In the genomic region with DNA sequence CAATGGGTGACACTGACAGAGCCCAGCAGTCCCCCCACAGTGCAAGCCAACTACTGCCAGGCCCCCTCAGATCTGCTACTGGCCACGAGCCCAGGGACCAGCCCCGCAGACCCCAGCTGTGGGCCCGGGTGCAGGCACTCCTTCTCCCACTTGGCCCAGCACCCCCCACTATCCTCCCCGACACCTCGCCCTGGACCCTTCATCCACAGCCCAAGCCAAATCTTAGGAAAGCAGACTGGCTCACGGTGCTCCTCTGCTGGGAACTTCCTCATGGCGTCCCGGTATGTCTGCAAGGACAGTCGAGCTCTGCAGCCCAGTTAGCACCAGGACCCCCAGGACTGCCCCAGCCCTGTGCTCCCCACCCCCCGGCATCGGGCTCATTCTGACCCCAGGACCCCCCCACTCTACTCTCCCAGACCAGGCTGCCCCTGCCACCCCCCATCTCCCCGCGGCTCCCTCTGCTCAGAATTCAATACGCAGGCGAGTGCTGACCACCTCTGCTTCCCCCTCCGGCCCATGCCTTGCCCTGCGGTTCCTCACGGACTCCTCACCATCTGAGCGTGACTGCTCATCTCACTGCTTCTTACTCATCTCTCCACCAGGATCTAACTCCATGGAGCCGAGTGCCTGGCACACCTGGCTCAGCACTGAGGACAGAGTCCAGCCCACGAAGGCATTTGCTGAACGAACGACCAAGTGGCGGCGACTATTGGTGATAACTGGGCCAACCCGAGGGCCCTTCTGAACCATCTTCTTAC, we compare ENCODE assay signal across 22 cellular contexts.
DNase-seq lines count a peak whose midpoint lies in the region; ATAC-seq, FAIRE-seq and TF ChIP-seq lines count a peak whose summit lies in the region.
"Had no signal": no experiment of that assay in that cellular context is flagged by ENCODE, and none has a peak within 500 bp of the region (broad histone marks: within the 10 kb centered on the region; RNA-seq: fewer than 3 reads in every experiment).

No MANE protein-coding gene starts in this region.

- peak overlapping the region; percentile 36 for H3K27ac Mint-ChIP-seq in activated naive CD8-positive, alpha-beta T cell treated with anti-CD3 and anti-CD28 coated beads, Interleukin-2, amount 10 ng/mL, durations not matched to agents 7 days and 5 days
- no peak overlapping the region for H3K27ac Mint-ChIP-seq in activated naive CD8-positive, alpha-beta T cell treated with anti-CD3 and anti-CD28 coated beads for 36 hours
- H3K27ac Mint-ChIP-seq in astrocyte (ENCODE audit: unreplicated experiment): peak overlapping the region; percentile 84
- peak overlapping the region; percentile 87 for H3K27ac Mint-ChIP-seq in nephron progenitor cell
- H3K27ac Mint-ChIP-seq: activated naive CD8-positive, alpha-beta T cell; dendritic cell treated with granulocyte-macrophage colony-stimulating factor and Interleukin-4, amounts not matched to agents 40 ng/mL and 50 ng/mL, for 4 days; immature natural killer cell had no signal

- no peaks in the 10 kb centered on the region for H3K9me3 Mint-ChIP-seq in activated naive CD8-positive, alpha-beta T cell treated with anti-CD3 and anti-CD28 coated beads, Interleukin-2, amount 10 ng/mL, durations not matched to agents 7 days and 5 days
- no peaks in the 10 kb centered on the region for H3K9me3 Mint-ChIP-seq in activated naive CD8-positive, alpha-beta T cell treated with anti-CD3 and anti-CD28 coated beads for 36 hours
- H3K9me3 Mint-ChIP-seq in astrocyte (ENCODE audit: unreplicated experiment) (no peaks in the 10 kb centered on the region), nephron progenitor cell (no peaks in the 10 kb centered on the region)
- H3K9me3 Mint-ChIP-seq: dendritic cell treated with granulocyte-macrophage colony-stimulating factor and Interleukin-4, amounts not matched to agents 40 ng/mL and 50 ng/mL, for 4 days; immature natural killer cell had no signal

- H3K27me3 Mint-ChIP-seq in activated naive CD8-positive, alpha-beta T cell treated with anti-CD3 and anti-CD28 coated beads, Interleukin-2, amount 10 ng/mL, durations not matched to agents 7 days and 5 days: peaks cover 1% of the 10 kb centered on the region
- peaks cover 3% of the 10 kb centered on the region for H3K27me3 Mint-ChIP-seq in activated naive CD8-positive, alpha-beta T cell treated with anti-CD3 and anti-CD28 coated beads for 36 hours
- H3K27me3 Mint-ChIP-seq in astrocyte (ENCODE audit: low read depth, unreplicated experiment) (no peaks in the 10 kb centered on the region), nephron progenitor cell (ENCODE audit: low read depth, poor library complexity) (no peaks in the 10 kb centered on the region)
- H3K27me3 Mint-ChIP-seq: dendritic cell treated with granulocyte-macrophage colony-stimulating factor and Interleukin-4, amounts not matched to agents 40 ng/mL and 50 ng/mL, for 4 days had no signal

- H2AFZ ChIP-seq in astrocyte (ENCODE audit: low read depth, low read length): no peak overlapping the region
- H2AFZ ChIP-seq: parathyroid adenoma had no signal

- H3K36me3 Mint-ChIP-seq in activated naive CD8-positive, alpha-beta T cell treated with anti-CD3 and anti-CD28 coated beads, Interleukin-2, amount 10 ng/mL, durations not matched to agents 7 days and 5 days: no peaks in the 10 kb centered on the region
- H3K36me3 Mint-ChIP-seq in activated naive CD8-positive, alpha-beta T cell treated with anti-CD3 and anti-CD28 coated beads for 36 hours: no peaks in the 10 kb centered on the region
- H3K36me3 Mint-ChIP-seq in astrocyte (ENCODE audit: low read depth, unreplicated experiment): peaks cover 25% of the 10 kb centered on the region
- H3K36me3 Mint-ChIP-seq in nephron progenitor cell (ENCODE audit: low read depth): peaks cover 37% of the 10 kb centered on the region
- H3K36me3 Mint-ChIP-seq: activated naive CD8-positive, alpha-beta T cell; immature natural killer cell had no signal

- H3K36me3 ChIP-seq in astrocyte (ENCODE audit: insufficient read depth, low read length): peaks cover 39% of the 10 kb centered on the region
- peaks cover 41 to 55% (median 49%) of the 10 kb centered on the region in 3 donors for H3K36me3 ChIP-seq in tibial artery
- H3K36me3 ChIP-seq: BE2C, HAP-1 had no signal

- H3K9me3 ChIP-seq in astrocyte (ENCODE audit: insufficient read depth, low read depth, low read length): no peaks in the 10 kb centered on the region
- H3K9me3 ChIP-seq in tibial artery: no peaks in the 10 kb centered on the region
- H3K9me3 ChIP-seq: BE2C, body of pancreas, HAP-1, tibial nerve had no signal

- peaks cover 14% of the 10 kb centered on the region for H3K79me2 ChIP-seq in astrocyte (ENCODE audit: insufficient read depth, low read length)
- H3K79me2 ChIP-seq: parathyroid adenoma had no signal

- no peak for FAIRE-seq in astrocyte (lab: Jason Lieb, UNC)

- intact Hi-C loops in tibial artery (cut with DNase I; ENCODE audit: low total_unique reads): no loop called here

- TF ChIP-seq CTCF in astrocyte (IDR thresholded peaks at IDR 0.05; ENCODE audit: insufficient read depth, low read depth, low read length) (no peak), nephron progenitor cell (IDR thresholded peaks at IDR 0.05) (no peak), tibial artery (IDR thresholded peaks at IDR 0.05) (no peak)

- DNase-seq in activated naive CD8-positive, alpha-beta T cell treated with anti-CD3 and anti-CD28 coated beads, Interleukin-2, amount 10 ng/mL, durations not matched to agents 7 days and 5 days: no peak
- DNase-seq in activated naive CD8-positive, alpha-beta T cell treated with anti-CD3 and anti-CD28 coated beads for 36 hours: no peak
- no peak for DNase-seq in astrocyte (ENCODE audit: low read depth)
- no peak for DNase-seq in nephron progenitor cell
- DNase-seq in tibial artery: peak in 1 of 2 donors; percentile 18
- DNase-seq in NAMALWA (ENCODE audit: low spot score): no peak
- DNase-seq in NCI-H2081 treated with DMSO at 0.1 percent for 48 hours (lab: John Stamatoyannopoulos, UW): no peak
- no peak for DNase-seq in dermis blood vessel endothelial cell
- DNase-seq: BE2C; body of pancreas; COR-L47; immature natural killer cell; KBM-7; MV-4-11; NCI-H2029 treated with DMSO at 0.1 percent for 48 hours; NCI-H446; stimulated activated naive CD4-positive, alpha-beta T cell treated with Interleukin-2 at 50 U/mL for 16 hours had no signal

- H3K4me2 ChIP-seq in astrocyte (ENCODE audit: low read length): no peak overlapping the region

- H4K20me1 ChIP-seq in astrocyte (ENCODE audit: insufficient read depth, low read length): no peaks in the 10 kb centered on the region

- no peak overlapping the region for H3K4me3 Mint-ChIP-seq in activated naive CD8-positive, alpha-beta T cell treated with anti-CD3 and anti-CD28 coated beads, Interleukin-2, amount 10 ng/mL, durations not matched to agents 7 days and 5 days
- no peak overlapping the region for H3K4me3 Mint-ChIP-seq in activated naive CD8-positive, alpha-beta T cell treated with anti-CD3 and anti-CD28 coated beads for 36 hours
- no peak overlapping the region for H3K4me3 Mint-ChIP-seq in astrocyte (ENCODE audit: unreplicated experiment)
- H3K4me3 Mint-ChIP-seq in nephron progenitor cell: no peak overlapping the region
- H3K4me3 Mint-ChIP-seq: activated naive CD8-positive, alpha-beta T cell; dendritic cell treated with granulocyte-macrophage colony-stimulating factor and Interleukin-4, amounts not matched to agents 40 ng/mL and 50 ng/mL, for 4 days; immature natural killer cell had no signal

- H3K4me1 Mint-ChIP-seq in activated naive CD8-positive, alpha-beta T cell treated with anti-CD3 and anti-CD28 coated beads, Interleukin-2, amount 10 ng/mL, durations not matched to agents 7 days and 5 days: no peaks in the 10 kb centered on the region
- H3K4me1 Mint-ChIP-seq in activated naive CD8-positive, alpha-beta T cell treated with anti-CD3 and anti-CD28 coated beads for 36 hours: no peaks in the 10 kb centered on the region
- peaks cover 3% of the 10 kb centered on the region for H3K4me1 Mint-ChIP-seq in astrocyte (ENCODE audit: low read depth, unreplicated experiment)
- no peaks in the 10 kb centered on the region for H3K4me1 Mint-ChIP-seq in nephron progenitor cell
- H3K4me1 Mint-ChIP-seq: immature natural killer cell had no signal

- ATAC-seq in activated naive CD8-positive, alpha-beta T cell treated with anti-CD3 and anti-CD28 coated beads, Interleukin-2, amount 10 ng/mL, durations not matched to agents 7 days and 5 days (ENCODE audit: low read depth): no peak
- ATAC-seq: body of pancreas had no signal

- H3K9ac ChIP-seq in astrocyte (ENCODE audit: low read length): no peak overlapping the region
- H3K9ac ChIP-seq: parathyroid adenoma had no signal

- no peak overlapping the region for H3K4me3 ChIP-seq in astrocyte (ENCODE audit: insufficient read depth, low read depth, low read length)
- H3K4me3 ChIP-seq in tibial artery: no peak overlapping the region
- H3K4me3 ChIP-seq: body of pancreas, HAP-1, tibial nerve had no signal

- H3K27ac ChIP-seq in astrocyte (ENCODE audit: low read depth, low read length) (no peak overlapping the region), tibial artery (peak overlapping the region; percentile 77 to 78)
- H3K27ac ChIP-seq: body of pancreas, parathyroid adenoma had no signal

- POLR2A ChIA-PET in activated naive CD8-positive, alpha-beta T cell treated with anti-CD3 and anti-CD28 coated beads, Interleukin-2, amount 10 ng/mL, durations not matched to agents 7 days and 5 days (lab: Charles Lee): no interaction called here

- H3K4me1 ChIP-seq in astrocyte (ENCODE audit: insufficient read depth, low read length) (peaks cover 26% of the 10 kb centered on the region), tibial artery (peaks cover 0 to 38% (median 26%) of the 10 kb centered on the region in 4 donors)
- H3K4me1 ChIP-seq: BE2C, HAP-1, parathyroid adenoma had no signal

- H3K27me3 ChIP-seq in astrocyte (ENCODE audit: insufficient read depth, low read length): no peaks in the 10 kb centered on the region
- H3K27me3 ChIP-seq in tibial artery: no peaks in the 10 kb centered on the region
- H3K27me3 ChIP-seq: BE2C, tibial nerve had no signal
